In genomic region chr19:19269952-19270694, GRCh38 we compare ENCODE assay signal across 14 cellular contexts. TPM values are rescaled to one million over a fixed set of nuclear protein-coding genes. Genes with fewer than 3 reads are reported as not detected.
"Had no signal": no experiment of that assay in that cellular context is flagged by ENCODE, and none has a peak within 500 bp of the region (broad histone marks: within the 10 kb centered on the region; RNA-seq: fewer than 3 reads in every experiment).

No MANE protein-coding gene starts in this region.

- H3K27ac Mint-ChIP-seq: activated CD4-positive, alpha-beta memory T cell treated with anti-CD3 and anti-CD28 coated beads, Interleukin-2, amount 10 ng/mL, durations not matched to agents 7 days and 5 days; activated T-cell treated with anti-CD3 and anti-CD28 coated beads, Interleukin-2, amount 50 U/mL, for 72 hours; mesothelial cell of epicardium had no signal

- H3K4me1 Mint-ChIP-seq: mesothelial cell of epicardium had no signal

- H3K9me3 ChIP-seq: colonic mucosa, gastrocnemius medialis, thyroid gland, vagina had no signal

- H3K4me3 ChIP-seq: colonic mucosa, gastrocnemius medialis, thyroid gland, vagina had no signal

- H3K4me3 Mint-ChIP-seq: activated CD4-positive, alpha-beta memory T cell treated with anti-CD3 and anti-CD28 coated beads, Interleukin-2, amount 10 ng/mL, durations not matched to agents 7 days and 5 days; activated T-cell treated with anti-CD3 and anti-CD28 coated beads, Interleukin-2, amount 50 U/mL, for 72 hours; mesothelial cell of epicardium had no signal

- H3K9me3 Mint-ChIP-seq: activated CD4-positive, alpha-beta memory T cell treated with anti-CD3 and anti-CD28 coated beads, Interleukin-2, amount 10 ng/mL, durations not matched to agents 7 days and 5 days; activated T-cell treated with anti-CD3 and anti-CD28 coated beads, Interleukin-2, amount 50 U/mL, for 72 hours; mesothelial cell of epicardium had no signal

- DNase-seq: activated CD4-positive, alpha-beta memory T cell treated with anti-CD3 and anti-CD28 coated beads, Interleukin-2, amount 10 ng/mL, durations not matched to agents 7 days and 5 days; activated CD8-positive, alpha-beta memory T cell treated with anti-CD3 and anti-CD28 coated beads, Interleukin-2, amount 50 U/mL, for 4 hours; activated naive CD4-positive, alpha-beta T cell; activated T-cell treated with anti-CD3 and anti-CD28 coated beads, Interleukin-2, amount 50 U/mL, for 72 hours; colonic mucosa; gastrocnemius medialis; retina; thyroid gland had no signal

- H3K27ac ChIP-seq: colonic mucosa, gastrocnemius medialis, thyroid gland, vagina had no signal

- H3K4me1 ChIP-seq: colonic mucosa had no signal

- H3K36me3 Mint-ChIP-seq: mesothelial cell of epicardium had no signal

- H3K36me3 ChIP-seq: colonic mucosa, gastrocnemius medialis, thyroid gland, vagina had no signal

- H3K27me3 ChIP-seq: colonic mucosa, thyroid gland, vagina had no signal

- ATAC-seq: activated T-cell treated with anti-CD3 and anti-CD28 coated beads, Interleukin-2, amount 50 U/mL, for 72 hours; gastrocnemius medialis had no signal

RNA-seq across cellular contexts. Expression of gene TM6SF2, which starts 3.0 kb away (rescaled TPM):
- total RNA-seq: activated CD4-positive, alpha-beta memory T cell treated with anti-CD3 and anti-CD28 coated beads, Interleukin-2, amount 10 ng/mL, durations not matched to agents 7 days and 5 days; activated T-cell treated with anti-CD3 and anti-CD28 coated beads, Interleukin-2, amount 50 U/mL, for 72 hours; thyroid gland; vagina had no signal

RNA-seq across cellular contexts. Expression of gene NCAN, which starts 58.4 kb away (rescaled TPM):
- total RNA-seq: activated CD4-positive, alpha-beta memory T cell treated with anti-CD3 and anti-CD28 coated beads, Interleukin-2, amount 10 ng/mL, durations not matched to agents 7 days and 5 days; cardiac septum; gastrocnemius medialis; lower leg skin; myocyte; skeletal muscle tissue; vagina had no signal
